Comparison of ENCODE assay signal across 8 cellular contexts in the genomic region with DNA sequence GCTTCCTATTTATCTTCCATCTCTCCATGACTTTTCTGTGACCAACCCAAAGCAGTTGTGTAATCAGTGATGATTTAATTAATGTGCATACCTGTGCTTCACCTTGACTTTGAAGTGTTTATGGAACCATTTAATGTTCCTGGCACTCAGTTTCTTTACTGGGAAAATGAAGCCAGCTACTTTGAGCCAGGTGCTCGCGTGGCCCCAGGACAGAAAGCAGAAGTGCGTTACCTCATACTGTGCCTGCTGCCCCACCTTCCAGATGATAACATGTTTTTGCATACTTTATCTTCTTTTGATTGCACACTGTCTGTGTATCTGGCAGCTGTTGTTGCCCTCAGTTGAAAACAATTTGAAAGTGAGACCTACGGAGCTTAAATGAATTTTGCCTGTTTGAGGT.
DNase-seq lines count a peak whose midpoint lies in the region; ATAC-seq and TF ChIP-seq lines count a peak whose summit lies in the region.
"Had no signal": no experiment of that assay in that cellular context is flagged by ENCODE, and none has a peak within 500 bp of the region (broad histone marks: within the 10 kb centered on the region; RNA-seq: fewer than 3 reads in every experiment).

No MANE protein-coding gene starts in this region.

- no peak overlapping the region for H3K27ac ChIP-seq in right lobe of liver

- H3K27me3 Mint-ChIP-seq in WTC11 (ENCODE audit: low read depth), result no peaks in the 10 kb centered on the region

- DNase-seq in NCI-H2171 (lab: John Stamatoyannopoulos, UW) (peak; percentile 56), renal cortical epithelial cell (ENCODE audit: low read depth) (peak; percentile 16), WTC11 (ENCODE audit: low spot score) (no peak), right lobe of liver (no peak), G401 (ENCODE audit: low spot score) (no peak)
- DNase-seq: occipital lobe had no signal

- POLR2A ChIA-PET in WTC11 (lab: Charles Lee), result interaction anchor here (0.6 kb wide), 1 partner anchor 89 kb away, joined by 3 read pairs; no protein-coding TSS in a partner anchor

- no peak for TF ChIP-seq CTCF in WTC11 (IDR thresholded peaks at IDR 0.05)
- no peak for TF ChIP-seq CTCF in right lobe of liver (IDR thresholded peaks at IDR 0.05)

- no peaks in the 10 kb centered on the region for H3K36me3 Mint-ChIP-seq in WTC11

- no peaks in the 10 kb centered on the region for H3K36me3 ChIP-seq in right lobe of liver

- H3K9me3 Mint-ChIP-seq in WTC11, result no peaks in the 10 kb centered on the region

- H3K4me1 Mint-ChIP-seq in WTC11, result peaks cover 15% of the 10 kb centered on the region

- ATAC-seq in GM19324 (IDR thresholded peaks at IDR 0.05; ENCODE audit: low FRiP score, unreplicated experiment) (peak; percentile 92), HG02884 (IDR thresholded peaks at IDR 0.05; ENCODE audit: unreplicated experiment) (peak; percentile 82), WTC11 (no peak), right lobe of liver (no peak)

- no peak for TF ChIP-seq POLR2A in right lobe of liver (IDR thresholded peaks at IDR 0.05)

- CTCF ChIA-PET in WTC11 (lab: Charles Lee), result interaction anchor here (1.0 kb wide), 1 partner anchor 264 kb away, joined by 4 read pairs; the partner anchor contains the start of gene CCBE1

- no peaks in the 10 kb centered on the region for H3K9me3 ChIP-seq in right lobe of liver

- no peak overlapping the region for H3K4me3 ChIP-seq in right lobe of liver

- no peak overlapping the region for H3K4me3 Mint-ChIP-seq in WTC11

- 65% methylated on average over 4 of the region's 4 CpGs for WGBS in right lobe of liver (ENCODE audit: insufficient coverage, low coverage, low lambda C conversion rate, missing lambda C conversion rate)

- H3K27me3 ChIP-seq in right lobe of liver, result no peaks in the 10 kb centered on the region

- H3K27ac Mint-ChIP-seq in WTC11, result no peak overlapping the region

- intact Hi-C loops in right lobe of liver (cut with DNase I), result no loop called here

- no peaks in the 10 kb centered on the region for H3K4me1 ChIP-seq in right lobe of liver

- in situ Hi-C loops in G401 (cut with HindIII; ENCODE audit: low sequenced_read_pairs), result no loop called here

TF ChIP-seq in WTC11, 78 proteins besides CTCF, POLR2A, EP300 and RAD21:
- TF ChIP-seq SMAD4 (CRISPR knock-in tag; IDR thresholded peaks at IDR 0.05) (no peak), ZNF121 (CRISPR knock-in tag; IDR thresholded peaks at IDR 0.05) (no peak), RELA (CRISPR knock-in tag; IDR thresholded peaks at IDR 0.05; ENCODE audit: borderline replicate concordance) (no peak), PREB (CRISPR knock-in tag; IDR thresholded peaks at IDR 0.05; ENCODE audit: borderline replicate concordance) (no peak), JAZF1 (CRISPR knock-in tag; IDR thresholded peaks at IDR 0.05) (no peak), SP1 (CRISPR knock-in tag; conservative IDR thresholded peaks at IDR 0.05) (no peak), MXD4 (CRISPR knock-in tag; IDR thresholded peaks at IDR 0.05; ENCODE audit: borderline replicate concordance) (no peak), ZNF263 (CRISPR knock-in tag; IDR thresholded peaks at IDR 0.05; ENCODE audit: low read depth) (no peak)
- TF ChIP-seq, protein P1, sequence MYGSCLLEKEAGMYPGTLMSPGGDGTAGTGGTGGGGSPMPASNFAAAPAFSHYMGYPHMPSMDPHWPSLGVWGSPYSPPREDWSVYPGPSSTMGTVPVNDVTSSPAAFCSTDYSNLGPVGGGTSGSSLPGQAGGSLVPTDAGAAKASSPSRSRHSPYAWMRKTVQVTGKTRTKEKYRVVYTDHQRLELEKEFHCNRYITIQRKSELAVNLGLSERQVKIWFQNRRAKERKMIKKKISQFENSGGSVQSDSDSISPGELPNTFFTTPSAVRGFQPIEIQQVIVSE (CRISPR knock-in tag; IDR thresholded peaks at IDR 0.05; ENCODE audit: borderline replicate concordance), result no peak

Comparison
In these comparisons a context has a peak if more than half of its experiments do, and no peak if none do; other contexts are left out.
1. ATAC-seq: peak in GM19324 (single experiment) and HG02884 (single experiment); none in WTC11 (single experiment) and right lobe of liver (0 of 4).
2. DNase-seq: peak in NCI-H2171 (single experiment) and renal cortical epithelial cell (single experiment); none in WTC11 (single experiment), right lobe of liver (0 of 3) and G401 (single experiment).